ENCODE assay signal across 27 cellular contexts in genomic region chr21:35337573-35337972, GRCh38.
"Had no signal": no experiment of that assay in that cellular context is flagged by ENCODE, and none has a peak within 500 bp of the region (broad histone marks: within the 10 kb centered on the region; RNA-seq: fewer than 3 reads in every experiment).

No MANE protein-coding gene starts in this region.

- H3K27me3 Mint-ChIP-seq: stimulated activated memory B cell treated with anti-CD40 and anti-IgM and Interleukin-4, amounts not matched to agents 10 μg/mL and 1 μg/mL and 100 μg/mL, for 72 hours; stimulated activated naive CD8-positive, alpha-beta T cell treated with anti-CD3 and anti-CD28 coated beads, Interleukin-15, amount 100 ng/mL, for 72 hours had no signal

- H3K36me3 ChIP-seq: left ventricle myocardium inferior, pancreas, prostate gland, sigmoid colon, tibial nerve, uterus had no signal

- H3K27me3 ChIP-seq: pancreas, sigmoid colon, tibial nerve had no signal

- H3K4me3 Mint-ChIP-seq: mesothelial cell of epicardium; naive B cell; nephron; neural crest cell; stimulated activated memory B cell treated with anti-CD40 and anti-IgM and Interleukin-4, amounts not matched to agents 10 μg/mL and 1 μg/mL and 100 μg/mL, for 72 hours; stimulated activated naive CD8-positive, alpha-beta T cell treated with anti-CD3 and anti-CD28 coated beads, Interleukin-15, amount 100 ng/mL, for 72 hours; type B pancreatic cell had no signal

- H3K4me1 Mint-ChIP-seq: nephron, neural crest cell had no signal

- H3K4me1 ChIP-seq: left ventricle myocardium inferior, pancreas, prostate gland, sigmoid colon, uterus had no signal

- H3K4me2 ChIP-seq: smooth muscle cell had no signal

- H3K4me3 ChIP-seq: left ventricle myocardium inferior, lung, pancreas, prostate gland, sigmoid colon, smooth muscle cell, tibial nerve, uterus had no signal

- H3K27ac ChIP-seq: left ventricle myocardium inferior, pancreas, prostate gland, sigmoid colon, tibial nerve, uterus had no signal

- DNase-seq: hypothalamus; islet precursor cell; left ventricle myocardium inferior; naive B cell; nucleus accumbens; pancreas; posterior cingulate gyrus; retina; right cardiac atrium; sigmoid colon; stimulated activated CD4-positive, alpha-beta T cell treated with anti-CD3 and anti-CD28 coated beads, Interleukin-1b, Interleukin-23, amount 100 ng/mL, for 48 hours; stimulated activated CD4-positive, alpha-beta T cell treated with anti-CD3 and anti-CD28 coated beads, Interleukin-2, amount 100 ng/mL, for 48 hours; stimulated activated CD4-positive, alpha-beta T cell treated with anti-CD3 and anti-CD28 coated beads, Interleukin-4, amount 100 ng/mL, for 4 hours; stimulated activated CD8-positive, alpha-beta memory T cell treated with anti-CD3 and anti-CD28 coated beads, Interleukin-4, amount 100 ng/mL, for 48 hours; stimulated activated naive CD4-positive, alpha-beta T cell treated with Interleukin-2 at 50 U/mL for 16 hours; stimulated activated naive CD8-positive, alpha-beta T cell treated with anti-CD3 and anti-CD28 coated beads, Interleukin-15, amount 100 ng/mL, for 72 hours; substantia nigra; uterus had no signal

- H3K9me3 ChIP-seq: pancreas, prostate gland, sigmoid colon, tibial nerve, uterus had no signal

- H3K27ac Mint-ChIP-seq: mesothelial cell of epicardium; naive B cell; nephron; stimulated activated memory B cell treated with anti-CD40 and anti-IgM and Interleukin-4, amounts not matched to agents 10 μg/mL and 1 μg/mL and 100 μg/mL, for 72 hours; type B pancreatic cell had no signal

- ATAC-seq: pancreas; right cardiac atrium; stimulated activated memory B cell treated with anti-CD40 and anti-IgM and Interleukin-4, amounts not matched to agents 10 μg/mL and 1 μg/mL and 100 μg/mL, for 72 hours; stimulated activated naive CD8-positive, alpha-beta T cell treated with anti-CD3 and anti-CD28 coated beads, Interleukin-15, amount 100 ng/mL, for 72 hours had no signal

- H3K36me3 Mint-ChIP-seq: mesothelial cell of epicardium; naive B cell; stimulated activated memory B cell treated with anti-CD40 and anti-IgM and Interleukin-4, amounts not matched to agents 10 μg/mL and 1 μg/mL and 100 μg/mL, for 72 hours; type B pancreatic cell had no signal
